In genomic region chr16:48276102-48276501, GRCh38 we compare ENCODE assay signal across 14 cellular contexts. TPM values are rescaled to one million over a fixed set of nuclear protein-coding genes. Genes with fewer than 3 reads are reported as not detected.
A peak's percentile ranks its signal among the peaks of the same experiment; 100 is the strongest.
DNase-seq lines count a peak whose midpoint lies in the region; ATAC-seq and TF ChIP-seq lines count a peak whose summit lies in the region.
"Had no signal": no experiment of that assay in that cellular context is flagged by ENCODE, and none has a peak within 500 bp of the region (broad histone marks: within the 10 kb centered on the region; RNA-seq: fewer than 3 reads in every experiment).

No MANE protein-coding gene starts in this region.

- H3K4me1 Mint-ChIP-seq in mesothelial cell of epicardium: peaks cover 14% of the 10 kb centered on the region
- H3K4me1 Mint-ChIP-seq: activated B cell treated with CpG ODN at 0.5 μM for 24 hours had no signal

- H3K27me3 ChIP-seq in transverse colon: no peaks in the 10 kb centered on the region
- no peaks in the 10 kb centered on the region for H3K27me3 ChIP-seq in lower lobe of right lung (ENCODE audit: low read depth)
- H3K27me3 ChIP-seq: SJCRH30 had no signal

- H3K27ac ChIP-seq in epithelial cell of prostate (peak overlapping the region; percentile 52), transverse colon (peak overlapping the region; percentile 1 to 37 (median 17)), lower lobe of right lung (no peak overlapping the region)
- H3K27ac ChIP-seq: 22Rv1, SJCRH30 had no signal

- TF ChIP-seq EP300 in transverse colon (IDR thresholded peaks at IDR 0.05; ENCODE audit: low read depth): no peak

- ATAC-seq in lower lobe of right lung: no peak
- ATAC-seq: activated T-cell treated with anti-CD3 and anti-CD28 coated beads, Interleukin-2, amount 50 U/mL, for 4 hours had no signal

- in situ Hi-C loops in transverse colon (cut with MboI; ENCODE audit: low pct_ligation_motif_present in 1 of 4, low pct_unique_long_range_greater_than_20kb in 1 of 4, low sequenced_read_pairs in 3 of 4): no loop called here

- no peaks in the 10 kb centered on the region for H3K9me3 Mint-ChIP-seq in mesothelial cell of epicardium
- H3K9me3 Mint-ChIP-seq: activated B cell treated with CpG ODN at 0.5 μM for 24 hours; activated T-cell treated with anti-CD3 and anti-CD28 coated beads, Interleukin-2, amount 50 U/mL, for 4 hours had no signal

- DNase-seq in NCI-H2081 (lab: John Stamatoyannopoulos, UW) (peak; percentile 31 to 68), NCI-H2081 treated with DMSO at 0.1 percent for 48 hours (lab: John Stamatoyannopoulos, UW) (no peak), epithelial cell of prostate (ENCODE audit: low read depth, low spot score) (no peak), mesothelial cell of epicardium (ENCODE audit: low spot score in 2 of 2, unreplicated experiment in 2 of 2) (no peak), transverse colon (no peak), T-helper 2 cell (no peak), HuH-7.5 (ENCODE audit: low spot score) (no peak), lower lobe of right lung (no peak)
- DNase-seq: activated B cell treated with CpG ODN at 0.5 μM for 24 hours; activated T-cell treated with anti-CD3 and anti-CD28 coated beads, Interleukin-2, amount 50 U/mL, for 4 hours; NCI-H446; SJCRH30 had no signal

- no peaks in the 10 kb centered on the region for H3K9me3 ChIP-seq in transverse colon
- H3K9me3 ChIP-seq in lower lobe of right lung: no peaks in the 10 kb centered on the region
- H3K9me3 ChIP-seq: SJCRH30 had no signal

- TF ChIP-seq POLR2A in transverse colon (IDR thresholded peaks at IDR 0.05): no peak

- TF ChIP-seq CTCF in mesothelial cell of epicardium (IDR thresholded peaks at IDR 0.05; ENCODE audit: unreplicated experiment): no peak
- no peak for TF ChIP-seq CTCF in transverse colon (IDR thresholded peaks at IDR 0.05)
- TF ChIP-seq CTCF in lower lobe of right lung (IDR thresholded peaks at IDR 0.05): no peak

- peaks cover 17% of the 10 kb centered on the region for H3K36me3 Mint-ChIP-seq in mesothelial cell of epicardium

- H3K27me3 Mint-ChIP-seq in mesothelial cell of epicardium (ENCODE audit: low read depth): no peaks in the 10 kb centered on the region
- H3K27me3 Mint-ChIP-seq: activated B cell treated with CpG ODN at 0.5 μM for 24 hours had no signal

- H3K27ac Mint-ChIP-seq in mesothelial cell of epicardium: peak overlapping the region; percentile 75
- H3K27ac Mint-ChIP-seq: activated B cell treated with CpG ODN at 0.5 μM for 24 hours had no signal

- H3K4me1 ChIP-seq in transverse colon: peaks cover 0 to 20% (median 13%) of the 10 kb centered on the region in 4 donors
- peaks cover 10% of the 10 kb centered on the region for H3K4me1 ChIP-seq in lower lobe of right lung
- H3K4me1 ChIP-seq: SJCRH30 had no signal

- H3K4me3 Mint-ChIP-seq in mesothelial cell of epicardium: no peak overlapping the region
- H3K4me3 Mint-ChIP-seq: activated B cell treated with CpG ODN at 0.5 μM for 24 hours; activated T-cell treated with anti-CD3 and anti-CD28 coated beads, Interleukin-2, amount 50 U/mL, for 4 hours had no signal

- 37 to 48% methylated on average over 4 of the region's 4 CpGs for WGBS in transverse colon (ENCODE audit: low coverage in 1 of 2), 2 donors

- intact Hi-C loops in transverse colon (cut with DNase I; ENCODE audit: low total_unique reads): no loop called here
- intact Hi-C loops in lower lobe of right lung (cut with DNase I): no loop called here

- H3K36me3 ChIP-seq in transverse colon: peaks cover 0 to 11% (median 1%) of the 10 kb centered on the region in 4 donors
- H3K36me3 ChIP-seq in lower lobe of right lung: peaks cover 26% of the 10 kb centered on the region

- H3K4me3 ChIP-seq in transverse colon (no peak overlapping the region), lower lobe of right lung (no peak overlapping the region)
- H3K4me3 ChIP-seq: SJCRH30 had no signal

RNA-seq across cellular contexts. Expression of gene ABCC11, which starts 28.8 kb away (rescaled TPM):
- total RNA-seq in mesothelial cell of epicardium (0.18 to 0.60 TPM (median 0.47 TPM) in 3 replicates), transverse colon (10 to 100 TPM in 1 of 4 donors, under 1 TPM in 2, not detected in 1; 0.16 to 10.7 (median 0.27) TPM), lower lobe of right lung (not detected)
- total RNA-seq: activated B cell treated with CpG ODN at 0.5 μM for 24 hours, myocyte had no signal

RNA-seq across cellular contexts. Expression of gene LONP2, which starts 32.0 kb away (rescaled TPM):
- total RNA-seq in mesothelial cell of epicardium (80.4 to 85.2 TPM (median 84.8 TPM) in 3 replicates), transverse colon (100 to 1,000 TPM in 1 of 4 donors, 10 to 100 TPM in 3; 51.3 to 104 (median 65.3) TPM), lower lobe of right lung (61.0 TPM)

Comparison
In these comparisons a context has a peak if more than half of its experiments do, and no peak if none do; other contexts are left out.
1. DNase-seq: peak in NCI-H2081 (2 of 2); none in NCI-H2081 treated with DMSO at 0.1 percent for 48 hours (single experiment), epithelial cell of prostate (single experiment), mesothelial cell of epicardium (0 of 2), transverse colon (single experiment), T-helper 2 cell (0 of 5), HuH-7.5 (single experiment) and lower lobe of right lung (single experiment).